Comparison of ENCODE assay signal across 8 cellular contexts in genomic region chr10:21495002-21495685, GRCh38. TPM values are rescaled to one million over a fixed set of nuclear protein-coding genes. Genes with fewer than 3 reads are reported as not detected.
DNase-seq lines count a peak whose midpoint lies in the region; ATAC-seq and TF ChIP-seq lines count a peak whose summit lies in the region.

No MANE protein-coding gene starts in this region.

- no peak overlapping the region for H3K27ac ChIP-seq in OCI-LY1 (ENCODE audit: low read depth, low read length, poor library complexity, severe bottlenecking)

- no peaks in the 10 kb centered on the region for H3K27me3 ChIP-seq in OCI-LY1 (ENCODE audit: insufficient read depth, low read length)

- H2AFZ ChIP-seq in OCI-LY1 (ENCODE audit: low read length) = no peak overlapping the region

- no peaks in the 10 kb centered on the region for H3K79me2 ChIP-seq in OCI-LY1 (ENCODE audit: insufficient read depth, low read length)

- no peaks in the 10 kb centered on the region for H3K9me2 ChIP-seq in OCI-LY1 (ENCODE audit: low read depth, low read length)

- H3K4me1 ChIP-seq in OCI-LY1 (ENCODE audit: insufficient read depth, low read length, severe bottlenecking) = peaks cover 23% of the 10 kb centered on the region

- no peak overlapping the region for H3K9ac ChIP-seq in OCI-LY1 (ENCODE audit: low read length)

- 0 out of 2 replicates have a peak, but pooled peaks cover 3% of the 10 kb centered on the region for H3F3A ChIP-seq in OCI-LY1 (ENCODE audit: insufficient read depth, low read length)

- DNase-seq in NCI-H2171 treated with DMSO at 0.1 percent for 48 hours (lab: John Stamatoyannopoulos, UW) (peak; percentile 19), NCI-H2171 (lab: John Stamatoyannopoulos, UW) (no peak), epithelial cell of proximal tubule (ENCODE audit: low read depth) (no peak), omental fat pad (ENCODE audit: low spot score) (no peak), COR-L47 (lab: John Stamatoyannopoulos, UW) (no peak)

- H3K4me2 ChIP-seq in OCI-LY1 (ENCODE audit: low read length) = peak overlapping the region; percentile 84

- peak; percentile 27 for ATAC-seq in omental fat pad (ENCODE audit: low FRiP score)
- no peak for ATAC-seq in GM21723 (IDR thresholded peaks at IDR 0.05; ENCODE audit: unreplicated experiment)
- ATAC-seq in GM18511 (IDR thresholded peaks at IDR 0.05; ENCODE audit: unreplicated experiment) = no peak

- TF ChIP-seq CTCF in OCI-LY1 (IDR thresholded peaks at IDR 0.05; ENCODE audit: low read length) (no peak), epithelial cell of proximal tubule (conservative IDR thresholded peaks at IDR 0.05; ENCODE audit: low read depth, low read length) (peak; percentile 16), omental fat pad (IDR thresholded peaks at IDR 0.05) (no peak)

- no peaks in the 10 kb centered on the region for H4K20me1 ChIP-seq in OCI-LY1 (ENCODE audit: insufficient read depth, low read length)

- H3K9me3 ChIP-seq in OCI-LY1 (ENCODE audit: low read length) = no peaks in the 10 kb centered on the region

- H3K4me3 ChIP-seq in OCI-LY1 (ENCODE audit: low read depth, low read length, poor library complexity, severe bottlenecking) (peak overlapping the region; percentile 71), epithelial cell of proximal tubule (ENCODE audit: low read depth, low read length) (peak overlapping the region; percentile 90)

- no peaks in the 10 kb centered on the region for H3K36me3 ChIP-seq in OCI-LY1 (ENCODE audit: insufficient read depth, low read length)

RNA-seq across cellular contexts. Expression of gene SKIDA1, which starts 30.3 kb away (rescaled TPM):
- total RNA-seq in epithelial cell of proximal tubule = 0.52 and 1.4 TPM in 2 replicates
- 1 to 10 TPM in 2 of 4 donors, under 1 TPM in 2; 0.36 to 1.4 (median 0.77) TPM for total RNA-seq in omental fat pad

RNA-seq across cellular contexts. Expression of gene MLLT10, which starts 38.9 kb away (rescaled TPM):
- total RNA-seq in epithelial cell of proximal tubule (15.5 and 15.8 TPM in 2 replicates), omental fat pad (10 to 100 TPM; 33.4 to 58.1 (median 43.6) TPM)
